In the genomic region with DNA sequence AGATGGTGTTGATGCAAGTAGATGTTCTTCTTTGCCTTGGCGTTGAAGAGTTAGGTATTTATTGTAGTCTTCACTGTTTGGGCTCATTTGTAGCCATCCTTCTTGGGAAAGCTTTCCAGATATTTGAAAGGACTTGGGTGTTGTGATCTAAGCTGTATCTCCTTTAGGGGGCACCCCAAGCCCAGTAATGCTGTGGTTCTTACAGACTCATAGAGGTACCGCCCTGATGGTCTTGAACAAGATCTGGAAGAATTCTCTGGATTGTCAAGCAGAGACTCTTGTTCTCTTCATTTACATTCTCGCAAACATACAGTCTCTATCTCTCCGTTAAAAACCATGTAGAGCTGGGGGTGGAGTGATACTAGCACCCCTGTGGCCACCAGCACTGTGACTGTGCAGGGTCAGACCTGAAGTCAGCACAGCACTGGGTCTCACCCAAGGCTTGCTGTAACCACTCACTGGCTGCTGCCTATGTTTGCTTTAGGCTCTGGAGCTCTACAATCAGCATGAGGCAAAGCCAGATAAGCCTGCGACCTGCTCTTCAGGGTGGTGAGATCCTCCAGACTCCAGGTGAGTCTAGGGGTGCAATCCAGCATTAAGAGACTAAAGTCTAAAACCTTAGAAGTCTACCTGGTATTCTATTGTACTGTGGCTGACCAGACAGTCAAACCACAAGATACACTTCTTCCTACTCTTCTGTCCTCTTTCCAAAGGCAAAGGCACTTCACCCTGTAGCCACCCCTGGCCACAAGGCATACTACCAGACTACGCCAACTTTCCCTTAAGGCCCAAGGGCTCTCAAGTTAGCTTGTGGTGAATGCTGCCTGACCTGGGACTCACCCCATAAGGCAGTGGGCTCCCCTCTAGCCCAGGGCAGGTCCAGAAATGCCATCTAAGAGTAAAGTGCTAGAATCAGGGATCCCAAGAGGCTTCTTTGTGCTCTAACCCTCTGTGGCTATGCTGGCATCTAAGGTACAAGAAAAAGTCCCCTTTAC, we compare ENCODE assay signal across 9 cellular contexts.
DNase-seq lines count a peak whose midpoint lies in the region; ATAC-seq, FAIRE-seq and TF ChIP-seq lines count a peak whose summit lies in the region.
"Had no signal": no experiment of that assay in that cellular context is flagged by ENCODE, and none has a peak within 500 bp of the region (broad histone marks: within the 10 kb centered on the region; RNA-seq: fewer than 3 reads in every experiment).

No MANE protein-coding gene starts in this region.

- no peak for FAIRE-seq in A549 (lab: Jason Lieb, UNC)

- H3K36me3 Mint-ChIP-seq in chondrocyte (ENCODE audit: low read depth) (no peaks in the 10 kb centered on the region), immature natural killer cell (peaks cover 0 to 4% (median 0%) of the 10 kb centered on the region in 3 donors)

- POLR2A ChIA-PET in A549 (lab: Yijun Ruan, JAX) = no interaction called here

- H3K4me1 ChIP-seq in A549 = no peaks in the 10 kb centered on the region

- H3K27me3 Mint-ChIP-seq in chondrocyte (ENCODE audit: low read depth) (peaks cover 5% of the 10 kb centered on the region), immature natural killer cell (ENCODE audit: low read depth in 3 of 3) (peaks cover 0 to 3% (median 0%) of the 10 kb centered on the region in 3 donors)

- no peak for TF ChIP-seq POLR2A in A549 (IDR thresholded peaks at IDR 0.05; ENCODE audit: low read length)

- 80% methylated on average over 6 of the region's 6 CpGs for WGBS in A549 (ENCODE audit: missing lambda C conversion rate)

- no peak overlapping the region for H3K4me3 ChIP-seq in A549
- H3K4me3 ChIP-seq: thoracic aorta had no signal

- TF ChIP-seq EP300 in A549 (IDR thresholded peaks at IDR 0.05) = no peak

- H3K27ac Mint-ChIP-seq in chondrocyte (ENCODE audit: unreplicated experiment) (no peak overlapping the region), immature natural killer cell (no peak overlapping the region)

- H3K4me3 Mint-ChIP-seq in chondrocyte (ENCODE audit: unreplicated experiment) (no peak overlapping the region), immature natural killer cell (no peak overlapping the region)

- peak in 1 of 2 experiments; percentile 69 for DNase-seq in A549 (ENCODE audit: low read depth in 1 of 2, low spot score in 1 of 2)
- DNase-seq in MV-4-11 (lab: John Stamatoyannopoulos, UW) = peak; percentile 11
- DNase-seq in chondrocyte (ENCODE audit: low spot score) = no peak
- DNase-seq in pons (ENCODE audit: low spot score) = peak; percentile 37
- no peak for DNase-seq in immature natural killer cell

- TF ChIP-seq RAD21 in A549 (conservative IDR thresholded peaks at IDR 0.05 in 1 of 2, IDR thresholded peaks at IDR 0.05 in 1 of 2) = peak; percentile 45 to 64; a peak in 4 of 5 replicates

- H3K4me1 Mint-ChIP-seq in chondrocyte (ENCODE audit: low read depth) (no peaks in the 10 kb centered on the region), immature natural killer cell (no peaks in the 10 kb centered on the region)

- peaks cover 11% of the 10 kb centered on the region for H3K9me3 Mint-ChIP-seq in chondrocyte (ENCODE audit: low read depth)
- H3K9me3 Mint-ChIP-seq in immature natural killer cell = peaks cover 0 to 22% (median 4%) of the 10 kb centered on the region in 6 donors

- CTCF ChIA-PET in A549 (lab: Yijun Ruan, JAX) = interaction anchor here (0.6 to 2.3 kb wide), 6 partner anchors 10 to 1016 kb away, joined by 3 to 6 read pairs (median 4); no protein-coding TSS in a partner anchor

- peaks cover 7% of the 10 kb centered on the region; the same call in 1 of the 3 replicates for H3K9me3 ChIP-seq in A549
- H3K9me3 ChIP-seq: thoracic aorta had no signal

- H3K4me2 ChIP-seq in A549 = no peak overlapping the region

- ATAC-seq in A549 (peak in 1 of 2 experiments; percentile 72; a peak in 3 of 6 replicates), HG03095 (IDR thresholded peaks at IDR 0.05; ENCODE audit: unreplicated experiment) (no peak), HG03571 (IDR thresholded peaks at IDR 0.05; ENCODE audit: unreplicated experiment) (no peak)

- H3K27ac ChIP-seq in A549 = peak overlapping the region in 1 of 2 experiments; percentile 0; a peak in 2 of 6 replicates
- H3K27ac ChIP-seq: thoracic aorta had no signal

- 0 out of 3 replicates have a peak, but pooled peaks have one; percentile 7 for TF ChIP-seq CTCF in A549 (IDR thresholded peaks at IDR 0.05)
- peak; percentile 64 for TF ChIP-seq CTCF in GM12872 (IDR thresholded peaks at IDR 0.05; ENCODE audit: insufficient read depth, low read depth, low read length)
- peak; percentile 77 for TF ChIP-seq CTCF in chondrocyte (IDR thresholded peaks at IDR 0.05)

TF ChIP-seq in A549, 52 proteins besides CTCF, POLR2A, EP300 and RAD21:
- TF ChIP-seq HDAC2 (IDR thresholded peaks at IDR 0.05) = no peak
- peak; percentile 38; the same call in 2 of the 3 replicates for TF ChIP-seq SMC3 (IDR thresholded peaks at IDR 0.05)
- TF ChIP-seq CHD4 (IDR thresholded peaks at IDR 0.05; ENCODE audit: borderline replicate concordance) = no peak
- no peak for TF ChIP-seq EHMT2 (IDR thresholded peaks at IDR 0.05; ENCODE audit: low read depth)
- no peak for TF ChIP-seq CBX8 (IDR thresholded peaks at IDR 0.05)

Comparison
In these comparisons a context has a peak if more than half of its experiments do, and no peak if none do; other contexts are left out.
1. DNase-seq: peak in MV-4-11 (single experiment) and pons (single experiment); none in chondrocyte (single experiment) and immature natural killer cell (0 of 3).
2. CTCF ChIP-seq: peak in every context shown above with its lines; median percentile 77 in chondrocyte; 64 in GM12872; 7 in A549.